Comparison of ENCODE assay signal across 29 cellular contexts in the genomic region with DNA sequence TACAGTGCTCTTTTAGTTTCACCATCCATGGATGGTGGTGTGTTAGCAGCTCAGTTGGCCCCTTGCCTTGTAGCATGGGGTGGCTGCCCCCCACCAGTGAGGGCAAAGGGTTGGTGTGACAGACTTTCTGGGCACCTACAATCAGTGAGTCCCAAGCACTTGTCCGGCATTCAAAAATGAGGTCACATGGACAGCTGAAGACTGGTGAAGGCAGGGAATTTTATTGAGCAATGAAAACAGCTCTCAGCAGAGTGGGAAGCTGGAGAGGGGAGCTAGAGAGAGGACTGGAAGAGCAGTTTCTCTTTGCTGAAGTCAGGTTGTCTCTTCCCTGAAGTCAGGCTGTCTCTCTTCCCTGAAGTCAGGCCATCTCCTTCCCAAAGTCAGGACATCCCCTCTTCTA.
"Had no signal": no experiment of that assay in that cellular context is flagged by ENCODE, and none has a peak within 500 bp of the region (broad histone marks: within the 10 kb centered on the region; RNA-seq: fewer than 3 reads in every experiment).

No MANE protein-coding gene starts in this region.

- H3K4me1 Mint-ChIP-seq: stimulated activated effector memory CD8-positive, alpha-beta T cell treated with anti-CD3 and anti-CD28 coated beads, Interleukin-12 subunit alpha, Interleukin-12 subunit beta, amount 100 ng/mL, for 72 hours; stimulated activated memory B cell treated with anti-CD40 and anti-IgM and Interleukin-4, amounts not matched to agents 10 μg/mL and 1 μg/mL and 100 μg/mL, for 72 hours; stimulated activated naive B cell treated with anti-CD40 and anti-IgM and Interleukin-4, amounts not matched to agents 10 μg/mL and 1 μg/mL and 100 μg/mL, for 72 hours; stimulated activated naive CD8-positive, alpha-beta T cell treated with anti-CD3 and anti-CD28 coated beads, Interleukin-15, amount 100 ng/mL, for 72 hours had no signal

- H3K27ac ChIP-seq: stomach, suprapubic skin, testis, thoracic aorta, thyroid gland, tibial artery, tibial nerve, transverse colon, upper lobe of left lung, upper lobe of right lung, uterus, vagina had no signal

- H3K36me3 Mint-ChIP-seq: stimulated activated effector memory CD8-positive, alpha-beta T cell treated with anti-CD3 and anti-CD28 coated beads, Interleukin-12 subunit alpha, Interleukin-12 subunit beta, amount 100 ng/mL, for 72 hours; stimulated activated memory B cell treated with anti-CD40 and anti-IgM and Interleukin-4, amounts not matched to agents 10 μg/mL and 1 μg/mL and 100 μg/mL, for 72 hours; stimulated activated naive B cell treated with anti-CD40 and anti-IgM and Interleukin-4, amounts not matched to agents 10 μg/mL and 1 μg/mL and 100 μg/mL, for 72 hours; type B pancreatic cell had no signal

- H3K4me3 Mint-ChIP-seq: stimulated activated effector memory CD8-positive, alpha-beta T cell treated with anti-CD3 and anti-CD28 coated beads, Interleukin-12 subunit alpha, Interleukin-12 subunit beta, amount 100 ng/mL, for 72 hours; stimulated activated memory B cell treated with anti-CD40 and anti-IgM and Interleukin-4, amounts not matched to agents 10 μg/mL and 1 μg/mL and 100 μg/mL, for 72 hours; stimulated activated naive B cell treated with anti-CD40 and anti-IgM and Interleukin-4, amounts not matched to agents 10 μg/mL and 1 μg/mL and 100 μg/mL, for 72 hours; stimulated activated naive CD8-positive, alpha-beta T cell treated with anti-CD3 and anti-CD28 coated beads, Interleukin-15, amount 100 ng/mL, for 72 hours; stimulated activated naive CD8-positive, alpha-beta T cell treated with anti-CD3 and anti-CD28 coated beads, Interleukin-15, Interleukin-2, amounts not matched to agents 100 ng/mL and 50 ng/mL, for 24 hours; type B pancreatic cell had no signal

- ATAC-seq: stimulated activated effector memory CD8-positive, alpha-beta T cell treated with anti-CD3 and anti-CD28 coated beads, Interleukin-12 subunit alpha, Interleukin-12 subunit beta, amount 100 ng/mL, for 72 hours; stimulated activated naive B cell treated with anti-CD40 and anti-IgM and Interleukin-4, amounts not matched to agents 10 μg/mL and 1 μg/mL and 100 μg/mL, for 72 hours; stimulated activated naive CD8-positive, alpha-beta T cell treated with anti-CD3 and anti-CD28 coated beads, Interleukin-15, amount 100 ng/mL, for 72 hours; stimulated activated naive CD8-positive, alpha-beta T cell treated with anti-CD3 and anti-CD28 coated beads, Interleukin-15, Interleukin-2, amounts not matched to agents 100 U/mL and 50 U/mL, for 24 hours; upper lobe of right lung had no signal

- H3K9me3 ChIP-seq: suprapubic skin, testis, thoracic aorta, thyroid gland, tibial artery, tibial nerve, upper lobe of left lung, upper lobe of right lung, vagina had no signal

- H3K27ac Mint-ChIP-seq: stimulated activated effector memory CD8-positive, alpha-beta T cell treated with anti-CD3 and anti-CD28 coated beads, Interleukin-12 subunit alpha, Interleukin-12 subunit beta, amount 100 ng/mL, for 72 hours; stimulated activated memory B cell treated with anti-CD40 and anti-IgM and Interleukin-4, amounts not matched to agents 10 μg/mL and 1 μg/mL and 100 μg/mL, for 72 hours; stimulated activated naive B cell treated with anti-CD40 and anti-IgM and Interleukin-4, amounts not matched to agents 10 μg/mL and 1 μg/mL and 100 μg/mL, for 72 hours; stimulated activated naive CD8-positive, alpha-beta T cell treated with anti-CD3 and anti-CD28 coated beads, Interleukin-15, amount 100 ng/mL, for 72 hours; stimulated activated naive CD8-positive, alpha-beta T cell treated with anti-CD3 and anti-CD28 coated beads, Interleukin-15, Interleukin-2, amounts not matched to agents 100 ng/mL and 50 ng/mL, for 24 hours; type B pancreatic cell had no signal

- H3K36me3 ChIP-seq: stomach, suprapubic skin, thoracic aorta, thyroid gland, tibial artery, tibial nerve, transverse colon, upper lobe of left lung, upper lobe of right lung, uterus, vagina had no signal

- FAIRE-seq: urothelium cell line had no signal

- DNase-seq: stimulated activated CD4-positive, alpha-beta T cell treated with anti-CD3 and anti-CD28 coated beads, Interleukin-2, amount 100 ng/mL, for 48 hours; stimulated activated CD4-positive, alpha-beta T cell treated with anti-CD3 and anti-CD28 coated beads, Interleukin-4, amount 100 ng/mL, for 1 hour; stimulated activated CD4-positive, alpha-beta T cell treated with anti-CD3 and anti-CD28 coated beads, Interleukin-4, amount 100 ng/mL, for 24 hours; stimulated activated CD4-positive, alpha-beta T cell treated with anti-CD3 and anti-CD28 coated beads, Interleukin-4, amount 100 ng/mL, for 4 hours; stimulated activated CD8-positive, alpha-beta memory T cell treated with anti-CD3 and anti-CD28 coated beads, Interleukin-4, amount 100 ng/mL, for 48 hours; stimulated activated naive B cell treated with anti-CD40 and anti-IgM and Interleukin-4, amounts not matched to agents 10 μg/mL and 1 μg/mL and 100 μg/mL, for 72 hours; stimulated activated naive CD4-positive, alpha-beta T cell; stimulated activated naive CD4-positive, alpha-beta T cell treated with Interleukin-2 at 50 U/mL for 16 hours; stimulated activated naive CD8-positive, alpha-beta T cell treated with anti-CD3 and anti-CD28 coated beads, Interleukin-15, amount 100 ng/mL, for 72 hours; stimulated activated naive CD8-positive, alpha-beta T cell treated with anti-CD3 and anti-CD28 coated beads, Interleukin-15, Interleukin-2, amounts not matched to agents 100 U/mL and 50 U/mL, for 24 hours; stomach; substantia nigra; testis; thyroid gland; tibial artery; transverse colon; trophoblast cell; upper lobe of left lung; upper lobe of right lung; uterus had no signal

- H3K4me3 ChIP-seq: stomach, suprapubic skin, testis, thoracic aorta, thyroid gland, tibial artery, tibial nerve, transverse colon, upper lobe of left lung, upper lobe of right lung, uterus, vagina had no signal

- H3K27me3 ChIP-seq: stomach, suprapubic skin, testis, thyroid gland, tibial artery, tibial nerve, transverse colon, upper lobe of left lung, upper lobe of right lung, uterus, vagina had no signal

- H3K27me3 Mint-ChIP-seq: stimulated activated memory B cell treated with anti-CD40 and anti-IgM and Interleukin-4, amounts not matched to agents 10 μg/mL and 1 μg/mL and 100 μg/mL, for 72 hours; stimulated activated naive B cell treated with anti-CD40 and anti-IgM and Interleukin-4, amounts not matched to agents 10 μg/mL and 1 μg/mL and 100 μg/mL, for 72 hours; stimulated activated naive CD8-positive, alpha-beta T cell treated with anti-CD3 and anti-CD28 coated beads, Interleukin-15, amount 100 ng/mL, for 72 hours; stimulated activated naive CD8-positive, alpha-beta T cell treated with anti-CD3 and anti-CD28 coated beads, Interleukin-15, Interleukin-2, amounts not matched to agents 100 ng/mL and 50 ng/mL, for 24 hours; type B pancreatic cell had no signal

- H3K9me3 Mint-ChIP-seq: type B pancreatic cell had no signal

- H3K4me1 ChIP-seq: stomach, suprapubic skin, testis, thyroid gland, tibial artery, tibial nerve, transverse colon, upper lobe of left lung, upper lobe of right lung, uterus, vagina had no signal
